Comparison of ENCODE assay signal across 17 cellular contexts in the genomic region with DNA sequence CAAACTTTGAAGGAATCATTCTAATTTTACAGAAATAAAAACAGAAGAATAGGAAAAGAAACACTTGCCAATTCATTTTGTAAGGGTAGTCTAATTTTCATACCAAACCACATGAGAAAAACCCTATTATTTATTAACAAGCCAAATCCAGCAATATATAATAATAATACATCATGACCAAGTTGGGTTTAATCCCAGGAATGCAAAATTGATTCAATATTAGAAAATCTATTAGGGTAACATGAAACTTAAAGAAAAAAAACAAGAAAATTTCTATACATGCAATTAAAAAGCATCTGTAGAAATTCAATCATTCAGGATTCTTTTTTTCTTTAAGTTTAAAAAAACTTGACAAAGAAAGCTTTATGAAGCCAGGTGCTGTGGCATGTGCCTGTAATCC.
"Had no signal": no experiment of that assay in that cellular context is flagged by ENCODE, and none has a peak within 500 bp of the region (broad histone marks: within the 10 kb centered on the region; RNA-seq: fewer than 3 reads in every experiment).

No MANE protein-coding gene starts in this region.

- H3K9ac ChIP-seq: neural progenitor cell had no signal

- DNase-seq: activated CD4-positive, alpha-beta T cell treated with anti-CD3 and anti-CD28 coated beads for 4 hours; activated naive CD4-positive, alpha-beta T cell treated with anti-CD3 and anti-CD28 coated beads, Interleukin-2, amount 10 ng/mL, durations not matched to agents 7 days and 5 days; body of pancreas; cerebellar nuclear complex; mesendoderm; small intestine; substantia nigra; T-cell had no signal

- H3K4me3 ChIP-seq: body of pancreas, neural progenitor cell, right atrium auricular region, SK-N-MC, upper lobe of left lung had no signal

- H3K4me1 ChIP-seq: neural progenitor cell had no signal

- FAIRE-seq: islet of Langerhans, small intestine had no signal

- ATAC-seq: activated T-helper 17 cell treated with anti-CD3 and anti-CD28 coated beads, Interleukin-2, amount 50 U/mL, for 72 hours; body of pancreas; esophagus mucosa; left lobe of liver; stimulated activated effector memory CD8-positive, alpha-beta T cell treated with anti-CD3 and anti-CD28 coated beads, Interleukin-12 subunit alpha, Interleukin-12 subunit beta, amount 100 ng/mL, for 72 hours; T-cell had no signal

- H3K9me3 ChIP-seq: body of pancreas, right atrium auricular region, upper lobe of left lung had no signal

- H3K27ac ChIP-seq: body of pancreas, neural progenitor cell, SK-N-MC had no signal

- H3K4me2 ChIP-seq: neural progenitor cell had no signal

- H3K36me3 ChIP-seq: neural progenitor cell, right atrium auricular region had no signal

- H2AFZ ChIP-seq: neural progenitor cell had no signal

- H3K27me3 ChIP-seq: body of pancreas, neural progenitor cell, right atrium auricular region, upper lobe of left lung had no signal
